Comparison of ENCODE assay signal across 18 cellular contexts in genomic region chr5:170490381-170490780, GRCh38. TPM values are rescaled to one million over a fixed set of nuclear protein-coding genes. Genes with fewer than 3 reads are reported as not detected.
DNase-seq lines count a peak whose midpoint lies in the region; ATAC-seq and TF ChIP-seq lines count a peak whose summit lies in the region.
"Had no signal": no experiment of that assay in that cellular context is flagged by ENCODE, and none has a peak within 500 bp of the region (broad histone marks: within the 10 kb centered on the region; RNA-seq: fewer than 3 reads in every experiment).

No MANE protein-coding gene starts in this region.

- no peak overlapping the region for H3K14ac ChIP-seq in mesenchymal stem cell (ENCODE audit: low read length in 2 of 2)

- peak overlapping the region; percentile 95 for H2AK5ac ChIP-seq in mesenchymal stem cell (ENCODE audit: low read length, severe bottlenecking)

- no peak overlapping the region for H2BK15ac ChIP-seq in mesenchymal stem cell (ENCODE audit: low read depth, poor library complexity, severe bottlenecking)

- H3K27ac Mint-ChIP-seq in chondrocyte (ENCODE audit: unreplicated experiment) (peak overlapping the region; percentile 60), glutamatergic neuron (ENCODE audit: unreplicated experiment) (no peak overlapping the region)
- H3K27ac Mint-ChIP-seq: CD4-positive, alpha-beta T cell; HFFc6 had no signal

- H3K9me3 Mint-ChIP-seq in chondrocyte (ENCODE audit: low read depth) (no peaks in the 10 kb centered on the region), glutamatergic neuron (ENCODE audit: unreplicated experiment) (no peaks in the 10 kb centered on the region)
- H3K9me3 Mint-ChIP-seq: CD4-positive, alpha-beta T cell had no signal

- H3K9me3 ChIP-seq in HEK293 (ENCODE audit: control insufficient read depth, insufficient read depth, low read depth, low read length) (no peaks in the 10 kb centered on the region), SJSA1 (replicated peaks) (no peaks in the 10 kb centered on the region), mesenchymal stem cell (ENCODE audit: control insufficient read depth, low read length) (no peaks in the 10 kb centered on the region)
- H3K9me3 ChIP-seq: Caco-2 had no signal

- H3K18ac ChIP-seq in mesenchymal stem cell (ENCODE audit: low read depth in 1 of 2, low read length in 2 of 2) = peak overlapping the region in 1 of 2 experiments; percentile 41

- no peak for ATAC-seq in HG02798 (IDR thresholded peaks at IDR 0.05; ENCODE audit: poor library complexity, unreplicated experiment)

- no peak overlapping the region for H3K27ac ChIP-seq in HEK293 (ENCODE audit: extremely low read depth, low read depth, low read length)
- H3K27ac ChIP-seq in SJSA1 = peak overlapping the region; percentile 94
- H3K27ac ChIP-seq in mesenchymal stem cell (ENCODE audit: low read length, poor library complexity, severe bottlenecking) = peak overlapping the region; percentile 76
- H3K27ac ChIP-seq: C4-2B had no signal

- H2BK12ac ChIP-seq in mesenchymal stem cell (ENCODE audit: low read length in 2 of 2) = no peak overlapping the region

- H4K91ac ChIP-seq in mesenchymal stem cell (ENCODE audit: low read length) = no peak overlapping the region

- H3K9ac ChIP-seq in mesenchymal stem cell (ENCODE audit: low read length) = no peak overlapping the region

- H2AFZ ChIP-seq in mesenchymal stem cell (ENCODE audit: low read depth, low read length) = no peak overlapping the region

- TF ChIP-seq CTCF in HEK293 (tag by site-specific recombination; IDR thresholded peaks at IDR 0.05) (no peak), chondrocyte (IDR thresholded peaks at IDR 0.05) (no peak), glutamatergic neuron (IDR thresholded peaks at IDR 0.05; ENCODE audit: partially characterized antibody, unreplicated experiment) (no peak)

- H3K36me3 ChIP-seq in HEK293 (ENCODE audit: control insufficient read depth in 2 of 2, insufficient read depth in 1 of 2, low read length in 2 of 2) (no peaks in the 10 kb centered on the region), SJSA1 (no peaks in the 10 kb centered on the region), mesenchymal stem cell (ENCODE audit: control insufficient read depth in 1 of 2, insufficient read depth in 2 of 2, low read depth in 1 of 2, low read length in 2 of 2) (no peaks in the 10 kb centered on the region)

- H3K36me3 Mint-ChIP-seq in chondrocyte (ENCODE audit: low read depth) = no peaks in the 10 kb centered on the region
- H3K36me3 Mint-ChIP-seq in glutamatergic neuron (ENCODE audit: unreplicated experiment) = no peaks in the 10 kb centered on the region

- peaks cover 35% of the 10 kb centered on the region for H3K4me1 Mint-ChIP-seq in chondrocyte (ENCODE audit: low read depth)
- H3K4me1 Mint-ChIP-seq in glutamatergic neuron (ENCODE audit: low read depth, unreplicated experiment) = peaks cover 7% of the 10 kb centered on the region

- DNase-seq in SJSA1 (ENCODE audit: low read depth in 1 of 2, low spot score in 2 of 2) (no peak), chondrocyte (ENCODE audit: low spot score) (no peak), mesenchymal stem cell (no peak), NCI-H2107 (lab: John Stamatoyannopoulos, UW) (no peak), AG08396 (ENCODE audit: low spot score) (no peak), glutamatergic neuron (no peak)
- DNase-seq: ACHN; AML-193; Caco-2; CD4-positive, alpha-beta T cell; HCEC 1CT; HFFc6; IMR-90 had no signal

- peak overlapping the region; percentile 11 for H2BK5ac ChIP-seq in mesenchymal stem cell (ENCODE audit: low read depth, low read length, poor library complexity, severe bottlenecking)

- H3K27me3 Mint-ChIP-seq in chondrocyte (ENCODE audit: low read depth) (no peaks in the 10 kb centered on the region), glutamatergic neuron (ENCODE audit: unreplicated experiment) (peaks cover 10% of the 10 kb centered on the region)

- H4K8ac ChIP-seq in mesenchymal stem cell (ENCODE audit: low read length) = no peak overlapping the region

- H2BK120ac ChIP-seq in mesenchymal stem cell (ENCODE audit: low read depth, low read length) = no peak overlapping the region

- no peak overlapping the region for H3K4me3 ChIP-seq in HEK293 (ENCODE audit: low read depth, low read length)
- no peak overlapping the region for H3K4me3 ChIP-seq in SJSA1
- H3K4me3 ChIP-seq in mesenchymal stem cell (ENCODE audit: insufficient read depth in 1 of 2, low read depth in 1 of 2, low read length in 2 of 2) = no peak overlapping the region

- CTCF ChIA-PET in HEK293 (lab: Yijun Ruan, JAX) = no interaction called here

- H3K4me3 Mint-ChIP-seq in chondrocyte (ENCODE audit: unreplicated experiment) (no peak overlapping the region), glutamatergic neuron (ENCODE audit: unreplicated experiment) (no peak overlapping the region)
- H3K4me3 Mint-ChIP-seq: CD4-positive, alpha-beta T cell; HFFc6 had no signal

- POLR2A ChIA-PET in HEK293 (lab: Yijun Ruan, JAX) = no interaction called here

- H3K4me1 ChIP-seq in HEK293 (ENCODE audit: control insufficient read depth, insufficient read depth, low read length) (no peaks in the 10 kb centered on the region), SJSA1 (replicated peaks) (peaks cover 28% of the 10 kb centered on the region), mesenchymal stem cell (ENCODE audit: control insufficient read depth, insufficient read depth, low read depth, low read length) (peaks cover 30% of the 10 kb centered on the region)

- WGBS in mesenchymal stem cell = 84% methylated on average over 2 of the region's 3 CpGs

- no peak overlapping the region for H3K23ac ChIP-seq in mesenchymal stem cell (ENCODE audit: low read length in 2 of 2)

- H3K4me2 ChIP-seq in mesenchymal stem cell (ENCODE audit: low read length, poor library complexity, severe bottlenecking) = no peak overlapping the region

- no peak overlapping the region for H3K4ac ChIP-seq in mesenchymal stem cell (ENCODE audit: low read depth in 1 of 2, low read length in 2 of 2)

- H3K79me1 ChIP-seq in mesenchymal stem cell (replicated peaks; ENCODE audit: low read length, poor library complexity, severe bottlenecking) = no peaks in the 10 kb centered on the region

- no peaks in the 10 kb centered on the region for H3K27me3 ChIP-seq in SJSA1 (replicated peaks)
- peaks cover 0 to 13% of the 10 kb centered on the region in 2 experiments for H3K27me3 ChIP-seq in mesenchymal stem cell (ENCODE audit: control insufficient read depth in 1 of 2, insufficient read depth in 1 of 2, low read length in 2 of 2)

TF ChIP-seq in HEK293, 187 proteins besides CTCF, POLR2A, EP300 and RAD21:
- TF ChIP-seq ZBTB20 (tag by site-specific recombination; IDR thresholded peaks at IDR 0.05) (no peak), ZNF529 (tag by site-specific recombination; IDR thresholded peaks at IDR 0.05; ENCODE audit: insufficient replicate concordance) (peak; percentile 94), SETDB1 (IDR thresholded peaks at IDR 0.05; ENCODE audit: insufficient read length, low read length) (no peak)

RNA-seq across cellular contexts. Expression of gene KCNIP1, which starts 13.4 kb away (rescaled TPM):
- 2.2 and 3.1 TPM in 2 replicates for total RNA-seq in SJSA1 (2014; rRNA removed; shearing (Covaris generic))
- 7.7 to 12.0 TPM (median 8.7 TPM) in 3 replicates for total RNA-seq in chondrocyte
- polyA plus RNA-seq in mesenchymal stem cell (2013, experiment 1 of 2) = not detected
- polyA plus RNA-seq in mesenchymal stem cell (2013, experiment 2 of 2) = not detected
- 0.47 TPM for total RNA-seq in glutamatergic neuron (ENCODE audit: unreplicated experiment)
- total RNA-seq: Caco-2; CD4-positive, alpha-beta T cell; H4; HFFc6; IMR-90 had no signal
- polyA plus RNA-seq: BJ, IMR-90 had no signal
